In genomic region chr1:35278886-35279554, GRCh38 we compare ENCODE assay signal across 2 cellular contexts.
TF ChIP-seq lines count a peak whose summit lies in the region.

No MANE protein-coding gene starts in this region.

TF ChIP-seq in IMR-90, 13 proteins besides CTCF, POLR2A, EP300 and RAD21:
- TF ChIP-seq RCOR1 (IDR thresholded peaks at IDR 0.05; ENCODE audit: insufficient replicate concordance, low read length) (no peak), MAFK (IDR thresholded peaks at IDR 0.05; ENCODE audit: low read depth, low read length) (no peak), CHD1 (IDR thresholded peaks at IDR 0.05; ENCODE audit: low read depth, low read length) (no peak), NFE2L2 (IDR thresholded peaks at IDR 0.05; ENCODE audit: low read depth, low read length) (no peak), MXI1 (IDR thresholded peaks at IDR 0.05; ENCODE audit: borderline replicate concordance, low read depth, low read length) (no peak), SMC3 (IDR thresholded peaks at IDR 0.05; ENCODE audit: low read depth, low read length) (no peak), ELK1 (IDR thresholded peaks at IDR 0.05; ENCODE audit: borderline replicate concordance, low read depth, low read length) (no peak), USF2 (IDR thresholded peaks at IDR 0.05; ENCODE audit: low read depth, low read length) (no peak), BHLHE40 (IDR thresholded peaks at IDR 0.05; ENCODE audit: low read depth, low read length) (no peak), MAZ (IDR thresholded peaks at IDR 0.05; ENCODE audit: borderline replicate concordance, low read depth, low read length) (no peak), RFX5 (IDR thresholded peaks at IDR 0.05; ENCODE audit: low read depth, low read length) (no peak), CEBPB (IDR thresholded peaks at IDR 0.05; ENCODE audit: low read depth, low read length) (no peak), FOS (IDR thresholded peaks at IDR 0.05; ENCODE audit: low read depth, low read length) (no peak)

TF ChIP-seq in GM12878, 131 proteins besides CTCF, POLR2A, EP300 and RAD21:
- TF ChIP-seq MEF2B (IDR thresholded peaks at IDR 0.05; ENCODE audit: partially characterized antibody, poor library complexity, severe bottlenecking) = no peak
- TF ChIP-seq BCLAF1 (IDR thresholded peaks at IDR 0.05) = no peak
- no peak for TF ChIP-seq PBX3 (IDR thresholded peaks at IDR 0.05; ENCODE audit: insufficient replicate concordance, low read depth, low read length)
- TF ChIP-seq TCF12 (IDR thresholded peaks at IDR 0.05; ENCODE audit: low read depth, low read length) = no peak
- TF ChIP-seq ATF2 (IDR thresholded peaks at IDR 0.05; ENCODE audit: low read length) = no peak
- TF ChIP-seq IRF4 (IDR thresholded peaks at IDR 0.05; ENCODE audit: low read depth, low read length) = no peak
